17 cellular contexts compared by ENCODE assay signal in the genomic region with DNA sequence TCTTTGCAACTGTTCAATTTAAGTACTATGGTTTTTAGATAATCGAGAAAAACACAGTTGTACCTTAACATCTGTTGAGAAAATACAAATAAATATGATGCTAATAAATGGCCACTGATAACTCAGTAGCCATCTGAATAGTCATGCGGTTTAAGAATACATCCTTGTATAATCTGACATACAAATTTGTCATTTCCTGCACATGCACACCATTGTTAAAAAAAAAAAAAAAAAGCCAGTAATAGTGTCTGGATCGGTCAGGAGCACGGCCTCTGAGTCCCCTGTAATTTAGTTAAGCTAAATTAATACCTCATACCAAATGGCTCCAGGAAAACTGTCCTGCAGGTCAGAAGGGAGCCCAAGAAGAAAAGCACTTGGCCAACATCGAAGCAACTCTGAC. TPM values are rescaled to one million over a fixed set of nuclear protein-coding genes. Genes with fewer than 3 reads are reported as not detected.
DNase-seq lines count a peak whose midpoint lies in the region; ATAC-seq and TF ChIP-seq lines count a peak whose summit lies in the region.
"Had no signal": no experiment of that assay in that cellular context is flagged by ENCODE, and none has a peak within 500 bp of the region (broad histone marks: within the 10 kb centered on the region; RNA-seq: fewer than 3 reads in every experiment).

No MANE protein-coding gene starts in this region.

- POLR2A ChIA-PET in HEK293T (lab: Yijun Ruan, JAX), result no interaction called here

- no peak for TF ChIP-seq POLR2A in gastroesophageal sphincter (IDR thresholded peaks at IDR 0.05)

- no peak for TF ChIP-seq EP300 in gastroesophageal sphincter (IDR thresholded peaks at IDR 0.05)

- H3K4me3 Mint-ChIP-seq in CD4-positive, CD25-positive, alpha-beta regulatory T cell, result no peak overlapping the region
- no peak overlapping the region for H3K4me3 Mint-ChIP-seq in activated naive CD8-positive, alpha-beta T cell
- H3K4me3 Mint-ChIP-seq: activated naive CD4-positive, alpha-beta T cell treated with anti-CD3 and anti-CD28 coated beads, Interleukin-2, amount 50 U/mL, for 24 hours; effector memory CD8-positive, alpha-beta T cell had no signal

- peaks cover 80% of the 10 kb centered on the region for H3K36me3 ChIP-seq in CD4-positive, CD25-positive, alpha-beta regulatory T cell (ENCODE audit: control insufficient read depth, insufficient read depth, low read length)
- H3K36me3 ChIP-seq in gastroesophageal sphincter, result peaks cover 0 to 100% of the 10 kb centered on the region in 2 donors

- CTCF ChIA-PET in HEK293T (lab: Yijun Ruan, JAX), result interaction anchor here (1.9 kb wide), 1 partner anchor 159 kb away, joined by 8 read pairs; no protein-coding TSS in a partner anchor

- H3K4me1 Mint-ChIP-seq in CD4-positive, CD25-positive, alpha-beta regulatory T cell, result peaks cover 2 to 10% (median 7%) of the 10 kb centered on the region in 4 donors
- peaks cover 27% of the 10 kb centered on the region for H3K4me1 Mint-ChIP-seq in activated naive CD8-positive, alpha-beta T cell (ENCODE audit: low read depth)

- H3K27me3 ChIP-seq in CD4-positive, CD25-positive, alpha-beta regulatory T cell (ENCODE audit: control insufficient read depth, insufficient read depth, low read length), result no peaks in the 10 kb centered on the region
- H3K27me3 ChIP-seq in gastroesophageal sphincter, result no peaks in the 10 kb centered on the region
- H3K27me3 ChIP-seq: BLaER1 treated with 17β-estradiol and CSF1 and Interleukin-3, amounts not matched to agents 10 nM and 100 nM; cardiac muscle cell had no signal

- no peaks in the 10 kb centered on the region for H3K27me3 Mint-ChIP-seq in CD4-positive, CD25-positive, alpha-beta regulatory T cell
- H3K27me3 Mint-ChIP-seq in activated naive CD8-positive, alpha-beta T cell, result no peaks in the 10 kb centered on the region
- H3K27me3 Mint-ChIP-seq: activated naive CD4-positive, alpha-beta T cell treated with anti-CD3 and anti-CD28 coated beads, Interleukin-2, amount 50 U/mL, for 24 hours; effector memory CD8-positive, alpha-beta T cell had no signal

- H3K4me3 ChIP-seq in CD4-positive, CD25-positive, alpha-beta regulatory T cell (ENCODE audit: low read depth, low read length), result no peak overlapping the region
- no peak overlapping the region for H3K4me3 ChIP-seq in gastroesophageal sphincter
- H3K4me3 ChIP-seq: BLaER1 treated with 17β-estradiol and CSF1 and Interleukin-3, amounts not matched to agents 10 nM and 100 nM; cardiac muscle cell; lung had no signal

- no peak for DNase-seq in CD4-positive, CD25-positive, alpha-beta regulatory T cell
- DNase-seq in ELR (ENCODE audit: low read depth) (peak; percentile 83), lung microvascular endothelial cell (ENCODE audit: low read depth in 2 of 2) (peak; percentile 17 to 72), LoVo (ENCODE audit: low spot score) (no peak), HEK293T (ENCODE audit: extremely low spot score) (no peak)
- DNase-seq: DND-41; effector memory CD8-positive, alpha-beta T cell; MM.1S; NCI-H1930; NCI-H526; substantia nigra had no signal

- H3K27ac Mint-ChIP-seq in CD4-positive, CD25-positive, alpha-beta regulatory T cell, result peak overlapping the region in 2 of 3 donors; percentile 46 to 49
- H3K27ac Mint-ChIP-seq in activated naive CD8-positive, alpha-beta T cell, result peak overlapping the region; percentile 58

- H3K36me3 Mint-ChIP-seq in CD4-positive, CD25-positive, alpha-beta regulatory T cell, result peaks cover 58% of the 10 kb centered on the region
- peaks cover 16% of the 10 kb centered on the region for H3K36me3 Mint-ChIP-seq in activated naive CD8-positive, alpha-beta T cell

- WGBS in gastroesophageal sphincter (ENCODE audit: low coverage in 1 of 2), 2 donors, result 69 to 70% methylated on average over 5 of the region's 5 CpGs

- no peaks in the 10 kb centered on the region for H3K9me3 Mint-ChIP-seq in CD4-positive, CD25-positive, alpha-beta regulatory T cell
- no peaks in the 10 kb centered on the region for H3K9me3 Mint-ChIP-seq in activated naive CD8-positive, alpha-beta T cell (ENCODE audit: low read depth)
- H3K9me3 Mint-ChIP-seq: activated naive CD4-positive, alpha-beta T cell treated with anti-CD3 and anti-CD28 coated beads, Interleukin-2, amount 50 U/mL, for 24 hours; effector memory CD8-positive, alpha-beta T cell had no signal

- no peak for TF ChIP-seq CTCF in gastroesophageal sphincter (IDR thresholded peaks at IDR 0.05)

- no peak overlapping the region for H3K27ac ChIP-seq in CD4-positive, CD25-positive, alpha-beta regulatory T cell (ENCODE audit: insufficient read depth, low read length, poor library complexity, severe bottlenecking)
- no peak overlapping the region for H3K27ac ChIP-seq in gastroesophageal sphincter
- H3K27ac ChIP-seq: BLaER1 treated with 17β-estradiol and CSF1 and Interleukin-3, amounts not matched to agents 10 nM and 100 nM; cardiac muscle cell had no signal

- no peaks in the 10 kb centered on the region for H3K4me1 ChIP-seq in CD4-positive, CD25-positive, alpha-beta regulatory T cell (ENCODE audit: control insufficient read depth, insufficient read depth, low read length, poor library complexity, severe bottlenecking)
- peaks cover 0 to 13% (median 0%) of the 10 kb centered on the region in 3 donors for H3K4me1 ChIP-seq in gastroesophageal sphincter

- no peaks in the 10 kb centered on the region for H3K9me3 ChIP-seq in CD4-positive, CD25-positive, alpha-beta regulatory T cell (ENCODE audit: control insufficient read depth in 2 of 2, low read length in 2 of 2)
- H3K9me3 ChIP-seq in gastroesophageal sphincter, result no peaks in the 10 kb centered on the region
- H3K9me3 ChIP-seq: BLaER1 treated with 17β-estradiol and CSF1 and Interleukin-3, amounts not matched to agents 10 nM and 100 nM had no signal

- no peak for ATAC-seq in CD4-positive, CD25-positive, alpha-beta regulatory T cell (ENCODE audit: low read depth in 2 of 2)
- no peak for ATAC-seq in gastroesophageal sphincter
- ATAC-seq: effector memory CD8-positive, alpha-beta T cell had no signal

TF ChIP-seq in HEK293T, 16 proteins besides CTCF, POLR2A, EP300 and RAD21:
- TF ChIP-seq FOXM1 (IDR thresholded peaks at IDR 0.05; ENCODE audit: borderline replicate concordance), result no peak
- TF ChIP-seq FOXK2 (IDR thresholded peaks at IDR 0.05), result no peak
- TF ChIP-seq ELF4 (IDR thresholded peaks at IDR 0.05), result no peak
- no peak for TF ChIP-seq NFRKB (IDR thresholded peaks at IDR 0.05)
- no peak for TF ChIP-seq ZNF384 (IDR thresholded peaks at IDR 0.05)
- no peak for TF ChIP-seq TARDBP (IDR thresholded peaks at IDR 0.05)
- TF ChIP-seq LEF1 (IDR thresholded peaks at IDR 0.05; ENCODE audit: borderline replicate concordance), result no peak
- TF ChIP-seq SUZ12 (IDR thresholded peaks at IDR 0.05), result no peak
- TF ChIP-seq L3MBTL2 (conservative IDR thresholded peaks at IDR 0.05), result no peak
TF ChIP-seq in HEK293T: peak in this region for 0.

RNA-seq across cellular contexts. Expression of gene RFC5, which starts 16.8 kb away (rescaled TPM):
- total RNA-seq in CD4-positive, CD25-positive, alpha-beta regulatory T cell, result 12.0 TPM
- 10 to 100 TPM; 19.2 to 21.1 (median 20.1) TPM for polyA plus RNA-seq in CD4-positive, CD25-positive, alpha-beta regulatory T cell
- total RNA-seq in lung microvascular endothelial cell (12.1 and 15.3 TPM in 2 replicates), gastroesophageal sphincter (10 to 100 TPM in 2 of 4 donors, 1 to 10 TPM in 2; 7.3 to 13.5 (median 9.0) TPM)

RNA-seq across cellular contexts. Expression of gene WSB2, which starts 27.6 kb away (rescaled TPM):
- total RNA-seq in CD4-positive, CD25-positive, alpha-beta regulatory T cell, result 30.8 TPM
- 10 to 100 TPM; 16.0 to 26.2 (median 22.2) TPM for polyA plus RNA-seq in CD4-positive, CD25-positive, alpha-beta regulatory T cell
- total RNA-seq in lung microvascular endothelial cell, result 82.4 and 174 TPM in 2 replicates
- total RNA-seq in gastroesophageal sphincter, result 10 to 100 TPM; 73.0 to 85.9 (median 81.5) TPM

Comparison
In these comparisons a context has a peak if more than half of its experiments do, and no peak if none do; other contexts are left out.
1. DNase-seq: peak in ELR (single experiment) and lung microvascular endothelial cell (2 of 2); none in CD4-positive, CD25-positive, alpha-beta regulatory T cell (0 of 3), LoVo (single experiment) and HEK293T (single experiment).